8 cellular contexts compared by ENCODE assay signal in the genomic region with DNA sequence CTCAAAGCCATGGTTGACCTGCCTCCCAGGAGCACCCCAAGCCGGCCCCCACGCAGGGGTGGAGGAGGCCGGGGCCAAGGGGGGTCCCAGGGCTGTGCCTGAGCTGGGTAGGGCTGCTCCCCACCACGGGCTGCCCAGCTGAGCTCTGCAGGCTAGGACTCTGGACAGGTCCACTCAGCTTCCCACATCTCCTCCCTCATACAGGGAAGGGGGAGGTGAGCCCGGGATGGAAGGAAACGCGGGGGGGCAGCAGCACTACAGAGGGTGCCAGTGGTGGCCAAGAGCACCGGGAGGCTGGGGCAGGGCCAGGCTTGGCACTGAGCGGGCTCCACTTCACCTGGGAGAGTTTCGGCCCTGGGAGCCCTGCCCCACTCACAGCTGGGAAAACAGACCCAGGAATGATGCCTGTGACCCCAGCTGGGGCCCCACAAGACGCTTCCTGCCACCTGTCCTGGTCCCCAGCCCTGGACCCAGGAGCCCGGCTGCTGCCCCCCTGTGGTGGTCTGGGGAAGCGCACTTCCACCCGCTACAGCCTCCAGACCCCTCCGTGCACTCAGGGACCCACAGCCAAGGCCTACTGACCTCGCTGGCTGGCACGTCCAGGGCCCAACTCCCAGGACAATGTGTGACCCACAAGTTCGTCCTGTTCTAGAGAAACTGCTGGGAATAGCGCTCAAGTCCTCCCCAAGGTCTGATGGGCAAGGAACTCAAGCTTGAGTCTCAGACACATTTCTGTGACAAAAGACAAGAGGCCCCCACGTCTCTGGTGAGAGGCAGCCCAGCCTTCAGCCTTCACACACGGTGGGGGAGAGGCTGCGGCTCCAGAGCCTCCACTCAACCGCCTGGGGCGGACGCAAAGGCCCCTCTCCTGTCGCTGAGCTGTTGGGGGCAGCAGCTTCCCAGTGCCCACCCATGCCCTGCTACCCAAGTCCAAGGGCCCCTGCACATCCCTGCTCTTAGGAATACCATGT. TPM values are rescaled to one million over a fixed set of nuclear protein-coding genes. Genes with fewer than 3 reads are reported as not detected.
DNase-seq lines count a peak whose midpoint lies in the region; ATAC-seq and TF ChIP-seq lines count a peak whose summit lies in the region.

No MANE protein-coding gene starts in this region.

- no peaks in the 10 kb centered on the region for H3K9me3 ChIP-seq in ascending aorta

- H3K36me3 ChIP-seq in KMS-11 (ENCODE audit: insufficient read depth), result no peaks in the 10 kb centered on the region
- peaks cover 7 to 9% of the 10 kb centered on the region in 2 donors for H3K36me3 ChIP-seq in ascending aorta

- DNase-seq in G401 (ENCODE audit: low spot score), result peak; percentile 36
- peak; percentile 51 for DNase-seq in T-helper 22 cell (ENCODE audit: low read depth)
- peak in 1 of 2 donors; percentile 79 for DNase-seq in ascending aorta (ENCODE audit: low spot score in 2 of 2)
- peak; percentile 86 for DNase-seq in islet precursor cell
- peak; percentile 81 for DNase-seq in stimulated activated CD4-positive, alpha-beta T cell treated with anti-CD3 and anti-CD28 coated beads, Interleukin-4, amount 100 ng/mL, for 24 hours
- no peak for DNase-seq in 8988T

- H3K4me1 ChIP-seq in KMS-11 (ENCODE audit: low read depth, poor library complexity, severe bottlenecking), result peaks cover 42% of the 10 kb centered on the region
- H3K4me1 ChIP-seq in ascending aorta, result peaks cover 23 to 26% of the 10 kb centered on the region in 2 donors

- no peak overlapping the region for H3K9ac ChIP-seq in KMS-11

- H2AFZ ChIP-seq in KMS-11 (ENCODE audit: low read depth), result no peak overlapping the region

- peak overlapping the region; percentile 99 for H3K4me2 ChIP-seq in KMS-11

- in situ Hi-C loops in G401 (cut with HindIII; ENCODE audit: low sequenced_read_pairs), result loop anchor here (10.0 kb wide), 2 partner anchors 63 to 193 kb away; a partner anchor contains a TSS

- H3K4me3 ChIP-seq in KMS-11 (IDR thresholded peaks at IDR 0.05; ENCODE audit: insufficient read depth, low read depth, low read length), result peak overlapping the region; percentile 54
- no peak overlapping the region for H3K4me3 ChIP-seq in ascending aorta

- H3K79me2 ChIP-seq in KMS-11 (ENCODE audit: insufficient read depth, low read depth), result peaks cover 25% of the 10 kb centered on the region

- intact Hi-C loops in ascending aorta (cut with DNase I), result no loop called here

- ATAC-seq in GM19328 (IDR thresholded peaks at IDR 0.05; ENCODE audit: unreplicated experiment), result no peak

- H4K20me1 ChIP-seq in KMS-11 (ENCODE audit: insufficient read depth), result no peaks in the 10 kb centered on the region

- H3K27ac ChIP-seq in KMS-11 (peak overlapping the region; percentile 33; the same call in 1 of the 2 replicates), ascending aorta (no peak overlapping the region)

- H3K27me3 ChIP-seq in KMS-11 (ENCODE audit: insufficient read depth, low read depth), result no peaks in the 10 kb centered on the region
- H3K27me3 ChIP-seq in ascending aorta, result no peaks in the 10 kb centered on the region

- TF ChIP-seq CTCF in KMS-11 (conservative IDR thresholded peaks at IDR 0.05; ENCODE audit: low read depth, low read length) (peak; percentile 90), ascending aorta (IDR thresholded peaks at IDR 0.05) (peak; percentile 88 to 97 (median 96))

RNA-seq across cellular contexts. Expression of a gene that starts 3.0 kb away (rescaled TPM):
- 210 and 263 TPM in 2 replicates for total RNA-seq in G401 (2014; rRNA removed; shearing (Covaris generic))
- total RNA-seq in ascending aorta, result 247 TPM

RNA-seq across cellular contexts. Expression of a gene that starts 13.7 kb away (rescaled TPM):
- 23.0 and 26.7 TPM in 2 replicates for total RNA-seq in G401 (2014; rRNA removed; shearing (Covaris generic))
- total RNA-seq in ascending aorta, result 345 TPM

RNA-seq across cellular contexts. Expression of a gene that starts 22.8 kb away (rescaled TPM):
- 66.4 and 70.2 TPM in 2 replicates for total RNA-seq in G401 (2014; rRNA removed; shearing (Covaris generic))
- 66.7 TPM for total RNA-seq in ascending aorta

RNA-seq across cellular contexts. Expression of a gene that starts 27.1 kb away (rescaled TPM):
- 79.4 and 105 TPM in 2 replicates for total RNA-seq in G401 (2014; rRNA removed; shearing (Covaris generic))
- 150 TPM for total RNA-seq in ascending aorta

RNA-seq across cellular contexts. Expression of a gene that starts 35.1 kb away (rescaled TPM):
- total RNA-seq in G401 (2014; rRNA removed; shearing (Covaris generic)), result 60.9 and 75.0 TPM in 2 replicates
- 63.4 TPM for total RNA-seq in ascending aorta

Comparison
In these comparisons a context has a peak if more than half of its experiments do, and no peak if none do; other contexts are left out.
1. RNA of a gene that starts 13.7 kb away (total RNA-seq): 345 TPM in ascending aorta (single experiment); 23.0 to 26.7 TPM in G401; every median in the first group is over 10 times any median in the second.